ENCODE assay signal across 30 cellular contexts in genomic region chr7:113715981-113716870, GRCh38.
DNase-seq lines count a peak whose midpoint lies in the region; ATAC-seq, FAIRE-seq and TF ChIP-seq lines count a peak whose summit lies in the region.
"Had no signal": no experiment of that assay in that cellular context is flagged by ENCODE, and none has a peak within 500 bp of the region (broad histone marks: within the 10 kb centered on the region; RNA-seq: fewer than 3 reads in every experiment).

No MANE protein-coding gene starts in this region.

- TF ChIP-seq POLR2A in esophagus muscularis mucosa (IDR thresholded peaks at IDR 0.05; ENCODE audit: low read depth): no peak

- TF ChIP-seq CTCF in esophagus muscularis mucosa (IDR thresholded peaks at IDR 0.05): no peak

- intact Hi-C loops in esophagus muscularis mucosa (cut with DNase I): no loop called here

- H3K9me3 ChIP-seq in esophagus muscularis mucosa (peaks cover 0 to 5% (median 0%) of the 10 kb centered on the region in 4 donors), stomach smooth muscle (ENCODE audit: control insufficient read depth in 2 of 2, low read length in 2 of 2) (no peaks in the 10 kb centered on the region)
- H3K9me3 ChIP-seq: esophagus squamous epithelium, vagina had no signal

- peak; percentile 79 for FAIRE-seq in islet of Langerhans (lab: Jason Lieb, UNC)
- FAIRE-seq: D721Med, GM12878, H54, HTR-8/SVneo had no signal

- 31% methylated on average over 8 of the region's 8 CpGs for WGBS in esophagus muscularis mucosa

- no peak for TF ChIP-seq EP300 in esophagus muscularis mucosa (IDR thresholded peaks at IDR 0.05)

- ATAC-seq in GM21723 (IDR thresholded peaks at IDR 0.05; ENCODE audit: unreplicated experiment): no peak
- ATAC-seq: GM12878; left colon; stimulated activated memory B cell treated with anti-CD40 and anti-IgM and Interleukin-4, amounts not matched to agents 10 μg/mL and 1 μg/mL and 100 μg/mL, for 72 hours had no signal

- H3K9ac ChIP-seq in stomach smooth muscle (ENCODE audit: low read length in 2 of 2): no peak overlapping the region

- DNase-seq in NCI-H69 (lab: John Stamatoyannopoulos, UW): peak; percentile 71
- no peak for DNase-seq in esophagus muscularis mucosa (ENCODE audit: extremely low spot score)
- DNase-seq in NCI-H1048 (lab: John Stamatoyannopoulos, UW): no peak
- no peak for DNase-seq in NCI-H1694 (lab: John Stamatoyannopoulos, UW)
- DNase-seq: activated CD4-positive, alpha-beta T cell treated with anti-CD3 and anti-CD28 coated beads, Interleukin-2, amount 10 ng/mL, durations not matched to agents 24 days and 14 days; activated naive CD4-positive, alpha-beta T cell treated with Interleukin-2 at 50 U/mL for 16 hours; activated T-cell treated with anti-CD3 and anti-CD28 coated beads, Interleukin-2, amount 50 U/mL, for 48 hours; adrenal gland; cortex of kidney; endodermal cell; esophagus squamous epithelium; glutamatergic neuron; KBM-7; left colon; NCI-H146; NCI-H2171; NCI-H524 treated with DMSO at 0.1 percent for 48 hours; stimulated activated CD4-positive, alpha-beta T cell treated with anti-CD3 and anti-CD28 coated beads, Interleukin-4, amount 100 ng/mL, for 1 hour had no signal

- peaks cover 0 to 27% (median 17%) of the 10 kb centered on the region in 4 donors for H3K4me1 ChIP-seq in esophagus muscularis mucosa
- H3K4me1 ChIP-seq in stomach smooth muscle (ENCODE audit: control insufficient read depth, insufficient read depth, low read length): no peaks in the 10 kb centered on the region
- H3K4me1 ChIP-seq: adrenal gland, esophagus squamous epithelium, vagina had no signal

- H3K36me3 ChIP-seq in esophagus muscularis mucosa (no peaks in the 10 kb centered on the region), stomach smooth muscle (ENCODE audit: control insufficient read depth in 2 of 2, insufficient read depth in 2 of 2, low read length in 2 of 2) (no peaks in the 10 kb centered on the region)
- H3K36me3 ChIP-seq: adrenal gland, esophagus squamous epithelium, vagina had no signal

- H3K27ac ChIP-seq in esophagus muscularis mucosa (replicated peaks in 1 of 4) (peak overlapping the region; percentile 4 to 40 (median 30)), stomach smooth muscle (ENCODE audit: low read length) (peak overlapping the region; percentile 31)
- H3K27ac ChIP-seq: adrenal gland, C4-2B, esophagus squamous epithelium, RWPE1, vagina, VCaP had no signal

- H3K4me3 ChIP-seq in esophagus muscularis mucosa: no peak overlapping the region
- H3K4me3 ChIP-seq in stomach smooth muscle (ENCODE audit: low read length in 2 of 2): peak overlapping the region; percentile 8 to 40
- H3K4me3 ChIP-seq: adrenal gland, esophagus squamous epithelium, GM12878, vagina had no signal

- H3K27me3 ChIP-seq in esophagus muscularis mucosa: no peaks in the 10 kb centered on the region
- H3K27me3 ChIP-seq in stomach smooth muscle (ENCODE audit: control insufficient read depth in 1 of 2, insufficient read depth in 2 of 2, low read length in 2 of 2): no peaks in the 10 kb centered on the region
- H3K27me3 ChIP-seq: adrenal gland, esophagus squamous epithelium, vagina had no signal

Comparison
In these comparisons a context has a peak if more than half of its experiments do, and no peak if none do; other contexts are left out.
1. H3K4me3 ChIP-seq: peak in stomach smooth muscle (2 of 2); none in esophagus muscularis mucosa (0 of 4).